1 cellular context compared by ENCODE assay signal in the genomic region with DNA sequence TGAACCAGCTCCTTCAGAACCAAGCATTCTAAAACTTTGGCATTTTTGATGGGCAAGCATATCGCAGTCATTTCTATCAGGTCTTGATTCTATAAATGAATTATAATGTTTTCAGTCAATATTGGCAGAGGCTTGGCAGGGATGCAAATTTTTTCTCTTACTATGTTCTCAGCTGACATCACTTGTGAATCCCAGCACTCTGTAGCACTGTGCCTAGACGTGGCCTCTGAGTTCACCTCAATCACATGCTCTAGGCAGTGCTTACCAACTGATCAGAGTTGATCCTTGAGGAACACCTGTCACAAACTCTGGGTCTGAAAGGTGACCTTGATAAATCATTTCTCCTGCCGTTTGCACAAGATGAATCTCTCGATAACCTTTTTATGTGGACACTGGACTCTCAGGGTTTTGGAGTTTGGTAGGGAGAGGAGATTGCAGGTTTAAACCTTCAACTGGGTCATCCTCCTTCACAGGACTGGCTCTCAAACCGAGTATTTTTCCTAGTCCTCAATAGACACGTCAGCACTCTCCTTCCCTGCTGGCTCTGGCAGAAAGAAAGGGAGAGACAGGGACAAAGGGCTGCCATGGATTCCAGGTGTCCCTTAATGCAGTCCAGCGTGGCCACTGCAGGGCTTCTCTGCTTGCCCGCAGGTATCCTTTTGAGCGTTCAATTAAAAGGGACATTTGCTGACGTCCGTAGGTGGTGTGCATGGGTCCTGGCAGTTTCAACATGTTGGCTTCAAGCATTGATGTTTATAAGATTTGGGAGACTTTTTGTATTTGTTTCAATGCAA.
TF ChIP-seq lines count a peak whose summit lies in the region.

No MANE protein-coding gene starts in this region.

TF ChIP-seq in WTC11, 78 proteins besides CTCF, POLR2A, EP300 and RAD21 (continued from another document):
- TF ChIP-seq, protein P1, sequence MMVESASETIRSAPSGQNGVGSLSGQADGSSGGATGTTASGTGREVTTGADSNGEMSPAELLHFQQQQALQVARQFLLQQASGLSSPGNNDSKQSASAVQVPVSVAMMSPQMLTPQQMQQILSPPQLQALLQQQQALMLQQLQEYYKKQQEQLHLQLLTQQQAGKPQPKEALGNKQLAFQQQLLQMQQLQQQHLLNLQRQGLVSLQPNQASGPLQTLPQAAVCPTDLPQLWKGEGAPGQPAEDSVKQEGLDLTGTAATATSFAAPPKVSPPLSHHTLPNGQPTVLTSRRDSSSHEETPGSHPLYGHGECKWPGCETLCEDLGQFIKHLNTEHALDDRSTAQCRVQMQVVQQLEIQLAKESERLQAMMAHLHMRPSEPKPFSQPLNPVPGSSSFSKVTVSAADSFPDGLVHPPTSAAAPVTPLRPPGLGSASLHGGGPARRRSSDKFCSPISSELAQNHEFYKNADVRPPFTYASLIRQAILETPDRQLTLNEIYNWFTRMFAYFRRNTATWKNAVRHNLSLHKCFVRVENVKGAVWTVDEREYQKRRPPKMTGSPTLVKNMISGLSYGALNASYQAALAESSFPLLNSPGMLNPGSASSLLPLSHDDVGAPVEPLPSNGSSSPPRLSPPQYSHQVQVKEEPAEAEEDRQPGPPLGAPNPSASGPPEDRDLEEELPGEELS (CRISPR knock-in tag; IDR thresholded peaks at IDR 0.05), result no peak
- no peak for TF ChIP-seq TEAD4 (CRISPR knock-in tag; IDR thresholded peaks at IDR 0.05)
- no peak for TF ChIP-seq JAZF1 (CRISPR knock-in tag; IDR thresholded peaks at IDR 0.05)
- no peak for TF ChIP-seq ZNF219 (CRISPR knock-in tag; IDR thresholded peaks at IDR 0.05; ENCODE audit: borderline replicate concordance)
